Comparison of ENCODE assay signal across 1 cellular context in the genomic region with DNA sequence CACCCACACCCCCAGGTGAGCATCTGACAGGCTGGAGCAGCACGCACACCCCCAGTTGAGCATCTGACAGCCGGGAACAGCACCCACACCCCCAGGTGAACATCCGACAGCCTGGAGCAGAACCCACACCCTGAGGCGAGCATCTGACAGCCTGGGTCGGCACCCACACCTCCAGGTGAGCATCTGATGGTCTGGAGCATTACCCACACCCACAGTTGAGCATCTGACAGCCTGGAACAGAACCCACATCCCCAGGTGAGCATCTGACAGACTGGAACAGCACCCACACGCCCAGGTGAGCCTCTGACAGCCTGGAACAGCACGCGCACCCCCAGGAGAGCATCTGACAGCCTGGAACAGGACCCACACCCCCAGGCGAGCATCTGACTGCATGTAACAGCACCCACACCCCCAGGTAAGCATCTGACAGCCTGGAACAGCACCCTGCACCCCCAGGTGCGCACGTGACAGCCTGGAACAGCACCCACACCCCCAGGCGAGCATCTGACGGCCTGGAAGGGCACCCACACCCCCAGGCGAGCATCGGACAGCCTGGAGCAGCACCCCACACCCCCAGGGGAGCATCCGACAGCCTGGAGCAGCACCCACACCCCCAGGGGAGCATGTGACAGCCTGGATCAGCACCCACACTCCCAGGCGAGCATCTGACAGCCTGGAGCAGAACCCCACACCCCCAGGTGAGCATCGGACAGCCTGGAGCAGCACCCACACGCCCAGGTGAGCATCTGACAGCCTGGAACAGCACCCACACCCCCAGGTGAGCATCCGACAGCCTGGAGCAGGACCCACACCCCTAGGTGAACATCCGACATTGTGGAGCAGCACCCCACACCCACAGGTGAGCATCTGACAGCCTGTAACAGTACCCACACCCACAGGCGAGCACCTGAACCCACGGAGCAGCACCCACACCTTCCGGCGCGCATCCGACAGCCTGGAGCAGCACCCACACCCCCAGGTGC. TPM values are rescaled to one million over a fixed set of nuclear protein-coding genes. Genes with fewer than 3 reads are reported as not detected.
"Had no signal": no experiment of that assay in that cellular context is flagged by ENCODE, and none has a peak within 500 bp of the region (broad histone marks: within the 10 kb centered on the region; RNA-seq: fewer than 3 reads in every experiment).

No MANE protein-coding gene starts in this region.

RNA-seq across cellular contexts. Expression of a gene that starts 55.1 kb away (rescaled TPM):
- total RNA-seq: kidney epithelial cell had no signal
